ENCODE assay signal across 14 cellular contexts in genomic region chr9:99027414-99027813, GRCh38.
DNase-seq lines count a peak whose midpoint lies in the region; ATAC-seq and TF ChIP-seq lines count a peak whose summit lies in the region.
"Had no signal": no experiment of that assay in that cellular context is flagged by ENCODE, and none has a peak within 500 bp of the region (broad histone marks: within the 10 kb centered on the region; RNA-seq: fewer than 3 reads in every experiment).

No MANE protein-coding gene starts in this region.

- H3K9me3 Mint-ChIP-seq in activated CD8-positive, alpha-beta T cell treated with anti-CD3 and anti-CD28 coated beads, Interleukin-2, amount 10 ng/mL, durations not matched to agents 7 days and 5 days (ENCODE audit: insufficient read depth) = no peaks in the 10 kb centered on the region
- no peaks in the 10 kb centered on the region for H3K9me3 Mint-ChIP-seq in activated CD8-positive, alpha-beta T cell treated with anti-CD3 and anti-CD28 coated beads for 36 hours
- H3K9me3 Mint-ChIP-seq in CD4-positive, alpha-beta T cell = no peaks in the 10 kb centered on the region
- H3K9me3 Mint-ChIP-seq in activated T-helper 1 cell treated with anti-CD3 and anti-CD28 coated beads, Interleukin-12 subunit alpha, Interleukin-12 subunit beta, Interleukin-2, Interleukin-4 antibody, amounts not matched to agents 30 ng/mL and 10 ng/mL and 1 ng/mL, durations not matched to agents 14 hours and 24 hours and 36 hours = no peaks in the 10 kb centered on the region
- H3K9me3 Mint-ChIP-seq in HFFc6 = no peaks in the 10 kb centered on the region
- H3K9me3 Mint-ChIP-seq: CD4-positive, alpha-beta memory T cell had no signal

- H3K36me3 Mint-ChIP-seq in activated CD8-positive, alpha-beta T cell treated with anti-CD3 and anti-CD28 coated beads, Interleukin-2, amount 10 ng/mL, durations not matched to agents 7 days and 5 days (ENCODE audit: low read depth) = peaks cover 3% of the 10 kb centered on the region
- H3K36me3 Mint-ChIP-seq in activated CD8-positive, alpha-beta T cell treated with anti-CD3 and anti-CD28 coated beads for 36 hours (ENCODE audit: low read depth) = no peaks in the 10 kb centered on the region
- no peaks in the 10 kb centered on the region for H3K36me3 Mint-ChIP-seq in CD4-positive, alpha-beta T cell (ENCODE audit: low read depth)
- H3K36me3 Mint-ChIP-seq in activated T-helper 1 cell treated with anti-CD3 and anti-CD28 coated beads, Interleukin-12 subunit alpha, Interleukin-12 subunit beta, Interleukin-2, Interleukin-4 antibody, amounts not matched to agents 30 ng/mL and 10 ng/mL and 1 ng/mL, durations not matched to agents 14 hours and 24 hours and 36 hours (ENCODE audit: low read depth) = peaks cover 5% of the 10 kb centered on the region
- peaks cover 2% of the 10 kb centered on the region for H3K36me3 Mint-ChIP-seq in HFFc6 (ENCODE audit: low read depth)
- H3K36me3 Mint-ChIP-seq: CD4-positive, alpha-beta memory T cell had no signal

- H3K27me3 ChIP-seq in CD4-positive, alpha-beta T cell (ENCODE audit: control insufficient read depth, insufficient read depth, low read length) = no peaks in the 10 kb centered on the region

- peaks cover 2% of the 10 kb centered on the region for H3K27me3 Mint-ChIP-seq in activated CD8-positive, alpha-beta T cell treated with anti-CD3 and anti-CD28 coated beads, Interleukin-2, amount 10 ng/mL, durations not matched to agents 7 days and 5 days (ENCODE audit: low read depth)
- no peaks in the 10 kb centered on the region for H3K27me3 Mint-ChIP-seq in activated CD8-positive, alpha-beta T cell treated with anti-CD3 and anti-CD28 coated beads for 36 hours
- H3K27me3 Mint-ChIP-seq in CD4-positive, alpha-beta T cell = no peaks in the 10 kb centered on the region
- peaks cover 4% of the 10 kb centered on the region for H3K27me3 Mint-ChIP-seq in activated T-helper 1 cell treated with anti-CD3 and anti-CD28 coated beads, Interleukin-12 subunit alpha, Interleukin-12 subunit beta, Interleukin-2, Interleukin-4 antibody, amounts not matched to agents 30 ng/mL and 10 ng/mL and 1 ng/mL, durations not matched to agents 14 hours and 24 hours and 36 hours (ENCODE audit: insufficient read depth)
- no peaks in the 10 kb centered on the region; the same call in 1 of the 2 replicates for H3K27me3 Mint-ChIP-seq in HFFc6 (ENCODE audit: insufficient read depth)
- H3K27me3 Mint-ChIP-seq: CD4-positive, alpha-beta memory T cell had no signal

- POLR2A ChIA-PET in activated CD8-positive, alpha-beta T cell treated with anti-CD3 and anti-CD28 coated beads, Interleukin-2, amount 10 ng/mL, durations not matched to agents 7 days and 5 days (lab: Charles Lee) = interaction anchor here (1.0 to 1.1 kb wide), 2 partner anchors 31 to 79 kb away, joined by 3 read pairs; no protein-coding TSS in a partner anchor
- POLR2A ChIA-PET in activated CD8-positive, alpha-beta T cell treated with anti-CD3 and anti-CD28 coated beads for 36 hours (lab: Charles Lee) = interaction anchor here (0.9 to 1.3 kb wide), 4 partner anchors 10 to 99 kb away, joined by 3 to 4 read pairs (median 3); no protein-coding TSS in a partner anchor
- POLR2A ChIA-PET in CD4-positive, alpha-beta T cell (lab: Charles Lee) = interaction anchor here (0.6 to 1.5 kb wide), 7 partner anchors 11 to 108 kb away, joined by 3 to 6 read pairs (median 4); no protein-coding TSS in a partner anchor

- no peak overlapping the region for H3K27ac ChIP-seq in CD4-positive, alpha-beta T cell (ENCODE audit: low read depth, low read length)
- H3K27ac ChIP-seq: BLaER1 treated with 17β-estradiol and CSF1 and Interleukin-3, amounts not matched to agents 10 nM and 100 nM had no signal

- DNase-seq in activated CD8-positive, alpha-beta T cell treated with anti-CD3 and anti-CD28 coated beads, Interleukin-2, amount 10 ng/mL, durations not matched to agents 7 days and 5 days = no peak
- DNase-seq in activated CD8-positive, alpha-beta T cell treated with anti-CD3 and anti-CD28 coated beads for 36 hours = no peak
- no peak for DNase-seq in CD4-positive, alpha-beta T cell
- DNase-seq in activated T-helper 1 cell treated with anti-CD3 and anti-CD28 coated beads, Interleukin-12 subunit alpha, Interleukin-12 subunit beta, Interleukin-2, Interleukin-4 antibody, amounts not matched to agents 30 ng/mL and 10 ng/mL and 1 ng/mL, durations not matched to agents 14 hours and 24 hours and 36 hours (ENCODE audit: low spot score) = no peak
- DNase-seq in islet precursor cell = peak; percentile 8
- DNase-seq in HFFc6 = no peak
- no peak for DNase-seq in T-helper 2 cell
- DNase-seq: ACHN; CD4-positive, alpha-beta memory T cell; DMS79; HCEC 1CT had no signal

- intact Hi-C loops in activated CD8-positive, alpha-beta T cell treated with anti-CD3 and anti-CD28 coated beads for 36 hours (cut with micrococcal nuclease) = no loop called here
- intact Hi-C loops in CD4-positive, alpha-beta T cell (cut with DNase I, micrococcal nuclease) = no loop called here
- intact Hi-C loops in activated T-helper 1 cell treated with anti-CD3 and anti-CD28 coated beads, Interleukin-12 subunit alpha, Interleukin-12 subunit beta, Interleukin-2, Interleukin-4 antibody, amounts not matched to agents 30 ng/mL and 10 ng/mL and 1 ng/mL, durations not matched to agents 14 hours and 24 hours and 36 hours (cut with micrococcal nuclease) = no loop called here

- peak overlapping the region; percentile 31 for H3K27ac Mint-ChIP-seq in activated CD8-positive, alpha-beta T cell treated with anti-CD3 and anti-CD28 coated beads, Interleukin-2, amount 10 ng/mL, durations not matched to agents 7 days and 5 days
- no peak overlapping the region for H3K27ac Mint-ChIP-seq in activated CD8-positive, alpha-beta T cell treated with anti-CD3 and anti-CD28 coated beads for 36 hours
- peak overlapping the region; percentile 74 for H3K27ac Mint-ChIP-seq in CD4-positive, alpha-beta T cell
- H3K27ac Mint-ChIP-seq in activated T-helper 1 cell treated with anti-CD3 and anti-CD28 coated beads, Interleukin-12 subunit alpha, Interleukin-12 subunit beta, Interleukin-2, Interleukin-4 antibody, amounts not matched to agents 30 ng/mL and 10 ng/mL and 1 ng/mL, durations not matched to agents 14 hours and 24 hours and 36 hours = peak overlapping the region; percentile 58
- no peak overlapping the region for H3K27ac Mint-ChIP-seq in HFFc6

- no peaks in the 10 kb centered on the region for H3K9me3 ChIP-seq in CD4-positive, alpha-beta T cell (ENCODE audit: control insufficient read depth, low read length)

- no peak overlapping the region for H3K4me3 Mint-ChIP-seq in activated CD8-positive, alpha-beta T cell treated with anti-CD3 and anti-CD28 coated beads, Interleukin-2, amount 10 ng/mL, durations not matched to agents 7 days and 5 days
- no peak overlapping the region for H3K4me3 Mint-ChIP-seq in activated CD8-positive, alpha-beta T cell treated with anti-CD3 and anti-CD28 coated beads for 36 hours
- no peak overlapping the region for H3K4me3 Mint-ChIP-seq in CD4-positive, alpha-beta T cell
- H3K4me3 Mint-ChIP-seq in activated T-helper 1 cell treated with anti-CD3 and anti-CD28 coated beads, Interleukin-12 subunit alpha, Interleukin-12 subunit beta, Interleukin-2, Interleukin-4 antibody, amounts not matched to agents 30 ng/mL and 10 ng/mL and 1 ng/mL, durations not matched to agents 14 hours and 24 hours and 36 hours = no peak overlapping the region
- H3K4me3 Mint-ChIP-seq in HFFc6 = no peak overlapping the region

- ATAC-seq in activated CD8-positive, alpha-beta T cell treated with anti-CD3 and anti-CD28 coated beads, Interleukin-2, amount 10 ng/mL, durations not matched to agents 7 days and 5 days = no peak
- no peak for ATAC-seq in activated CD8-positive, alpha-beta T cell treated with anti-CD3 and anti-CD28 coated beads for 36 hours
- ATAC-seq in CD4-positive, alpha-beta T cell (ENCODE audit: poor library complexity) = no peak
- no peak for ATAC-seq in HG03457 (IDR thresholded peaks at IDR 0.05; ENCODE audit: unreplicated experiment)
- ATAC-seq: GM12878 had no signal

- CTCF ChIA-PET in activated CD8-positive, alpha-beta T cell treated with anti-CD3 and anti-CD28 coated beads, Interleukin-2, amount 10 ng/mL, durations not matched to agents 7 days and 5 days (lab: Charles Lee) = interaction anchor here (1.0 to 3.7 kb wide), 12 partner anchors 9 to 179 kb away, joined by 3 to 24 read pairs (median 4); no protein-coding TSS in a partner anchor
- CTCF ChIA-PET in activated CD8-positive, alpha-beta T cell treated with anti-CD3 and anti-CD28 coated beads for 36 hours (lab: Charles Lee) = interaction anchor here (1.2 to 3.1 kb wide), 9 partner anchors 12 to 157 kb away, joined by 3 to 15 read pairs (median 5); no protein-coding TSS in a partner anchor
- CTCF ChIA-PET in CD4-positive, alpha-beta T cell (lab: Charles Lee) = interaction anchor here (2.0 kb wide), 1 partner anchor 114 kb away, joined by 7 read pairs; no protein-coding TSS in a partner anchor

- TF ChIP-seq CTCF in activated CD8-positive, alpha-beta T cell treated with anti-CD3 and anti-CD28 coated beads for 36 hours (IDR thresholded peaks at IDR 0.05) = no peak
- no peak for TF ChIP-seq CTCF in CD4-positive, alpha-beta T cell (IDR thresholded peaks at IDR 0.05)
- no peak for TF ChIP-seq CTCF in HFFc6 (IDR thresholded peaks at IDR 0.05)

- H3K4me1 Mint-ChIP-seq in activated CD8-positive, alpha-beta T cell treated with anti-CD3 and anti-CD28 coated beads, Interleukin-2, amount 10 ng/mL, durations not matched to agents 7 days and 5 days (ENCODE audit: low read depth) = peaks cover 43% of the 10 kb centered on the region
- peaks cover 20% of the 10 kb centered on the region for H3K4me1 Mint-ChIP-seq in activated CD8-positive, alpha-beta T cell treated with anti-CD3 and anti-CD28 coated beads for 36 hours (ENCODE audit: low read depth)
- H3K4me1 Mint-ChIP-seq in CD4-positive, alpha-beta T cell (ENCODE audit: low read depth) = peaks cover 29% of the 10 kb centered on the region
- peaks cover 35% of the 10 kb centered on the region for H3K4me1 Mint-ChIP-seq in activated T-helper 1 cell treated with anti-CD3 and anti-CD28 coated beads, Interleukin-12 subunit alpha, Interleukin-12 subunit beta, Interleukin-2, Interleukin-4 antibody, amounts not matched to agents 30 ng/mL and 10 ng/mL and 1 ng/mL, durations not matched to agents 14 hours and 24 hours and 36 hours (ENCODE audit: low read depth)
- peaks cover 32% of the 10 kb centered on the region for H3K4me1 Mint-ChIP-seq in HFFc6 (ENCODE audit: low read depth)

Comparison
In these comparisons a context has a peak if more than half of its experiments do, and no peak if none do; other contexts are left out.
1. H3K27ac Mint-ChIP-seq: peak in activated CD8-positive, alpha-beta T cell treated with anti-CD3 and anti-CD28 coated beads, Interleukin-2, amount 10 ng/mL, durations not matched to agents 7 days and 5 days (single experiment), CD4-positive, alpha-beta T cell (single experiment) and activated T-helper 1 cell treated with anti-CD3 and anti-CD28 coated beads, Interleukin-12 subunit alpha, Interleukin-12 subunit beta, Interleukin-2, Interleukin-4 antibody, amounts not matched to agents 30 ng/mL and 10 ng/mL and 1 ng/mL, durations not matched to agents 14 hours and 24 hours and 36 hours (single experiment); none in activated CD8-positive, alpha-beta T cell treated with anti-CD3 and anti-CD28 coated beads for 36 hours (single experiment) and HFFc6 (single experiment).